Comparison of ENCODE assay signal across 15 cellular contexts in the genomic region with DNA sequence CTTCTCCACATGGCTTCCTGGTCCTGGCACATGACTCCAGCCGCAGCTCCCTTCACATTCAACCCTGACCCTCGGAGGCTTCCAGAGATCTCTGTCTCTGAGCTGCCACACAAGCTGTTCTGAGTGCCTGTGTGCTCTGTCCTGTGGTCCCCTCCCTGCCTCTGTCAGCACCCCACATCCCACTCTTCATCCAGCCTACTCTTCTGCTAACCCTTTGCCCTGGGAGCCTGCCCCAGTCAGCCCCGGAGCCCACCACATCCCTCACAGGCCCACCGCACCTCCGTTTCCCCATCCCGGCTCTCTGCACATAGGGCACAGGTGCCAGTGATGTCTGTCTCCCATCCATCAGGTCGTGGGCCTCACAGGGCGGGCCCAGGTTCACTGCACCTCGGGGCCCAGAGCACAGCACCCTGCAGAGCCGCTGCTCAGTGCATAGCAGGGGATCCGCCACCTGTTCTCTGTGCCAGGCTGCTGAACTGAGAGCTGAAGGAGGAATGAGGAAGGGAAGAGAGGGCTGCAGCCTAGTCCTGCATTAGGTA.
DNase-seq lines count a peak whose midpoint lies in the region; ATAC-seq and TF ChIP-seq lines count a peak whose summit lies in the region.
"Had no signal": no experiment of that assay in that cellular context is flagged by ENCODE, and none has a peak within 500 bp of the region (broad histone marks: within the 10 kb centered on the region; RNA-seq: fewer than 3 reads in every experiment).

No MANE protein-coding gene starts in this region.

- H3K36me3 Mint-ChIP-seq in central memory CD8-positive, alpha-beta T cell (ENCODE audit: insufficient read depth) = no peaks in the 10 kb centered on the region

- H3K4me1 Mint-ChIP-seq in central memory CD8-positive, alpha-beta T cell = no peaks in the 10 kb centered on the region
- H3K4me1 Mint-ChIP-seq: CD8-positive, alpha-beta memory T cell had no signal

- no peak overlapping the region for H3K4me3 ChIP-seq in brain microvascular endothelial cell (ENCODE audit: low read depth, low read length)
- H3K4me3 ChIP-seq: BLaER1 had no signal

- DNase-seq in NCI-H146 (lab: John Stamatoyannopoulos, UW) (peak; percentile 30), NCI-H146 treated with DMSO at 0.1 percent for 48 hours (lab: John Stamatoyannopoulos, UW; ENCODE audit: unreplicated experiment) (no peak), NCI-H345 (lab: John Stamatoyannopoulos, UW) (peak; percentile 12), posterior vena cava (ENCODE audit: low spot score) (peak; percentile 55), brain microvascular endothelial cell (no peak), NCI-H510A treated with DMSO at 0.1 percent for 48 hours (lab: John Stamatoyannopoulos, UW) (no peak)
- no peak for DNase-seq in central memory CD8-positive, alpha-beta T cell (ENCODE audit: low spot score in 2 of 2)
- DNase-seq in activated effector memory CD4-positive, alpha-beta T cell treated with Interleukin-2 at 50 U/mL for 16 hours = no peak
- DNase-seq: 8988T; AML-193; CD8-positive, alpha-beta memory T cell; DMS53; GF-D8; HCEC 1CT had no signal

- intact Hi-C loops in posterior vena cava (cut with DNase I) = no loop called here

- in situ Hi-C loops in brain microvascular endothelial cell (cut with HindIII; ENCODE audit: low pct_ligation_motif_present, low sequenced_read_pairs) = no loop called here

- no peak overlapping the region for H3K4me3 Mint-ChIP-seq in central memory CD8-positive, alpha-beta T cell
- H3K4me3 Mint-ChIP-seq: CD8-positive, alpha-beta memory T cell had no signal

- ATAC-seq in central memory CD8-positive, alpha-beta T cell (replicated peaks; ENCODE audit: extremely low read depth, poor library complexity, severe bottlenecking) = no peak

- H3K27me3 Mint-ChIP-seq in central memory CD8-positive, alpha-beta T cell = peaks cover 90% of the 10 kb centered on the region

- H3K27ac ChIP-seq in brain microvascular endothelial cell = no peak overlapping the region
- H3K27ac ChIP-seq: BLaER1 had no signal

- H3K27ac Mint-ChIP-seq in central memory CD8-positive, alpha-beta T cell (ENCODE audit: low read depth) = peak overlapping the region; percentile 8
- H3K27ac Mint-ChIP-seq: CD8-positive, alpha-beta memory T cell had no signal

- no peaks in the 10 kb centered on the region for H3K27me3 ChIP-seq in brain microvascular endothelial cell (replicated peaks)
- H3K27me3 ChIP-seq: BLaER1 had no signal

- H3K9me3 Mint-ChIP-seq in central memory CD8-positive, alpha-beta T cell = no peaks in the 10 kb centered on the region

- TF ChIP-seq CTCF in brain microvascular endothelial cell (IDR thresholded peaks at IDR 0.05; ENCODE audit: low read depth, low read length, missing control alignments) = no peak

- H3K36me3 ChIP-seq in brain microvascular endothelial cell (replicated peaks) = peaks cover 22% of the 10 kb centered on the region
- H3K36me3 ChIP-seq: BLaER1 had no signal

Comparison
In these comparisons a context has a peak if more than half of its experiments do, and no peak if none do; other contexts are left out.
1. DNase-seq: peak in NCI-H146 (single experiment), NCI-H345 (single experiment) and posterior vena cava (single experiment); none in NCI-H146 treated with DMSO at 0.1 percent for 48 hours (single experiment), central memory CD8-positive, alpha-beta T cell (0 of 2), brain microvascular endothelial cell (single experiment), NCI-H510A treated with DMSO at 0.1 percent for 48 hours (single experiment) and activated effector memory CD4-positive, alpha-beta T cell treated with Interleukin-2 at 50 U/mL for 16 hours (single experiment).